8 cellular contexts compared by ENCODE assay signal in genomic region chr16:87189426-87189825, GRCh38.
"Had no signal": no experiment of that assay in that cellular context is flagged by ENCODE, and none has a peak within 500 bp of the region (broad histone marks: within the 10 kb centered on the region; RNA-seq: fewer than 3 reads in every experiment).

No MANE protein-coding gene starts in this region.

- H3K9me3 ChIP-seq: HAP-1 had no signal

- H3K36me3 ChIP-seq: HAP-1 had no signal

- H3K27ac ChIP-seq: GM23248 had no signal

- DNase-seq: GM23248, GOT3, H7, H9, HCEC 1CT, HFFc6 had no signal

- ATAC-seq: GM23338 had no signal

- H3K4me1 ChIP-seq: HAP-1 had no signal

- H3K4me3 ChIP-seq: GM23248, GM23338, HAP-1 had no signal
